8 cellular contexts compared by ENCODE assay signal in the genomic region with DNA sequence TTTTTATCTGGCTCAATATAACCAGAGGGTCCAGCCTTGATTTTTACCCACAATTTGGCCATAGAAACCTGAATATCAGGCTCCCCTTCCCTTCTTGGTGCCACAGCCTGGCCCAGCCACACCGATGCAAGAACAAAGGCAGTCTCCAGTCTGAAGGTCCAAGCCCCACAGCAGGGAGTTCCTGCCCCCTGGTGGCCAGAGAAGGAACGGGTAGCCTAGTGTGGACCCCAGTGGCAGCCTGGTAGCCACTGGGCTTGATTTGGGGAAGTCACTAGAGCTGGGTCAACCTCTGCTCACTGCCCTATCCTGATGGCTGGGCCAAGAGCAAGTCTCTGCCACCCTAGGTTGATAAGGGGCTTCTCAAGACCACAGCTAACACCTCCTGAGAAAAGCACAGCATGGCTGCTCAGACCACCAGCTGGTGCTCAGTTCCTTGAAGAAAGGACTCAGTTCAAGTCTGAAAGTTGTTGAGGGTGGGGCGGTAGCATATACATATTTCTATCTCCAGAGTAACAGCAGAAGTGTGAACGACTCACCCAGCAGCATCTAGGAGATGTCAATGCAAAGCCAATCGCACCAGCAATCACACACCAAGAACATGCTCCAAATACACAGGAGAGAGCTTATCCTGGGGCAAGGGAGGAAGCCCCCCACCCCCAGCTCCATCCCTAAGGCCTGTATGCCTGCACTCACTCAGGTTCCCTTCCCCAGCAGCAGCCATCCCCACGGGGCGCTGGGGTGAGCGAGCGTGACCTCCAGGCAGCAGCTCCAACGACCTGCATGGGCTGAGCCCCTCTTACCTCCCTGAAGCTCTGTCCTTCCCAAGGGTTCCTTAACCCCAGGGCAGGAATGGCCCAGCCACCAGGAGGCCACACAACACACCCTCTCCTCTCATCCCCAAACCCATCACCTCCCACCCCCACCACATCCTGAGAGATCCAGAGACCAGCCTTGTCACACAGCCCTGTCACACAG. TPM values are rescaled to one million over a fixed set of nuclear protein-coding genes. Genes with fewer than 3 reads are reported as not detected.
DNase-seq lines count a peak whose midpoint lies in the region; ATAC-seq and TF ChIP-seq lines count a peak whose summit lies in the region.

No MANE protein-coding gene starts in this region.

- H3K9me3 ChIP-seq in neutrophil = no peaks in the 10 kb centered on the region

- DNase-seq in NCI-H1694 (lab: John Stamatoyannopoulos, UW) (peak; percentile 32), NCI-H1694 treated with DMSO at 0.1 percent for 48 hours (lab: John Stamatoyannopoulos, UW) (no peak), HuH-7 (ENCODE audit: low spot score) (peak; percentile 91), foreskin keratinocyte (peak in 1 of 2 donors; percentile 39), superior temporal gyrus (ENCODE audit: extremely low spot score) (peak; percentile 95)
- peak; percentile 72 for DNase-seq in activated T-helper 9 cell treated with anti-CD3 and anti-CD28 coated beads, Interleukin-2, amount 50 U/mL, for 16 hours (ENCODE audit: low read depth)

- no peaks in the 10 kb centered on the region for H3K27me3 ChIP-seq in foreskin keratinocyte
- no peaks in the 10 kb centered on the region for H3K27me3 ChIP-seq in neutrophil

- no peaks in the 10 kb centered on the region for H3K4me1 ChIP-seq in foreskin keratinocyte
- peaks cover 53 to 54% of the 10 kb centered on the region in 2 experiments for H3K4me1 ChIP-seq in neutrophil (ENCODE audit: control insufficient read depth in 1 of 2, insufficient read depth in 1 of 2, low read depth in 1 of 2, low read length in 1 of 2)

- ATAC-seq in foreskin keratinocyte = peak; percentile 72

- H3K4me3 ChIP-seq in neutrophil (ENCODE audit: low read depth in 1 of 2, low read length in 1 of 2) = no peak overlapping the region

- peak; percentile 88 for TF ChIP-seq CTCF in foreskin keratinocyte (conservative IDR thresholded peaks at IDR 0.05)
- TF ChIP-seq CTCF in neutrophil (IDR thresholded peaks at IDR 0.05) = peak; percentile 92

- 0 out of 2 replicates have a peak, but pooled peaks have one; percentile 21 for TF ChIP-seq POLR2A in Raji (IDR thresholded peaks at IDR 0.05; ENCODE audit: insufficient read depth, low read depth, low read length)

- peaks cover 68% of the 10 kb centered on the region for H3K36me3 ChIP-seq in neutrophil

- H3K27ac ChIP-seq in foreskin keratinocyte (no peak overlapping the region), neutrophil (peak overlapping the region; percentile 67)

RNA-seq across cellular contexts. Expression of gene PFKFB4, which starts 7.6 kb away (rescaled TPM):
- total RNA-seq in foreskin keratinocyte = 22.9 and 53.4 TPM in 2 replicates
- polyA plus RNA-seq in foreskin keratinocyte = 13.7 and 25.1 TPM in 2 replicates

RNA-seq across cellular contexts. Expression of gene UCN2, which starts 14.6 kb away (rescaled TPM):
- total RNA-seq in foreskin keratinocyte = 18.8 and 35.4 TPM in 2 replicates
- 18.9 and 26.5 TPM in 2 replicates for polyA plus RNA-seq in foreskin keratinocyte

RNA-seq across cellular contexts. Expression of gene SHISA5, which starts 45.0 kb away (rescaled TPM):
- total RNA-seq in foreskin keratinocyte = 262 and 284 TPM in 2 replicates
- 280 TPM in 2 replicates for polyA plus RNA-seq in foreskin keratinocyte

RNA-seq across cellular contexts. Expression of gene COL7A1, which starts 46.1 kb away (rescaled TPM):
- total RNA-seq in foreskin keratinocyte = 306 and 607 TPM in 2 replicates
- polyA plus RNA-seq in foreskin keratinocyte = 306 and 665 TPM in 2 replicates
